23 cellular contexts compared by ENCODE assay signal in genomic region chr3:13825317-13825590, GRCh38. TPM values are rescaled to one million over a fixed set of nuclear protein-coding genes. Genes with fewer than 3 reads are reported as not detected.
DNase-seq lines count a peak whose midpoint lies in the region; ATAC-seq, FAIRE-seq and TF ChIP-seq lines count a peak whose summit lies in the region.
"Had no signal": no experiment of that assay in that cellular context is flagged by ENCODE, and none has a peak within 500 bp of the region (broad histone marks: within the 10 kb centered on the region; RNA-seq: fewer than 3 reads in every experiment).

No MANE protein-coding gene starts in this region.

- intact Hi-C loops in Caco-2 (cut with micrococcal nuclease; ENCODE audit: unreplicated experiment), result no loop called here

- POLR2A ChIA-PET in Caco-2 (lab: Charles Lee), result no interaction called here

- no peak overlapping the region for H3K9ac ChIP-seq in endodermal cell (ENCODE audit: extremely low read depth, low read length, poor library complexity, severe bottlenecking)

- CTCF ChIA-PET in Caco-2 (lab: Charles Lee), result interaction anchor here (0.9 kb wide), 1 partner anchor 60 kb away, joined by 3 read pairs; no protein-coding TSS in a partner anchor

- no TSS peak for BruUV-seq in Caco-2 (replicated peaks; lab: Mats Ljungman, UMichigan)

- H3K9me3 Mint-ChIP-seq in Caco-2 (ENCODE audit: unreplicated experiment), result no peaks in the 10 kb centered on the region
- H3K9me3 Mint-ChIP-seq in endodermal cell, result no peaks in the 10 kb centered on the region
- H3K9me3 Mint-ChIP-seq in neural crest cell, result no peaks in the 10 kb centered on the region
- H3K9me3 Mint-ChIP-seq in stimulated activated memory B cell treated with anti-CD40 and anti-IgM and Interleukin-4, amounts not matched to agents 10 μg/mL and 1 μg/mL and 100 μg/mL, for 72 hours, result peaks cover 3% of the 10 kb centered on the region
- H3K9me3 Mint-ChIP-seq: H9 had no signal

- peak overlapping the region; percentile 70 for H3K27ac ChIP-seq in endodermal cell (ENCODE audit: low read depth, low read length)
- no peak overlapping the region for H3K27ac ChIP-seq in Peyer's patch
- H3K27ac ChIP-seq: SJSA1 had no signal

- DNase-seq in Caco-2 (peak; percentile 40 to 64), RPMI7951 (ENCODE audit: low read depth) (peak; percentile 70), endodermal cell (no peak), neural crest cell (ENCODE audit: low read depth, low spot score) (no peak), Peyer's patch (no peak), frontal cortex (ENCODE audit: low spot score in 2 of 2) (no peak), NCI-H774 (lab: John Stamatoyannopoulos, UW) (no peak)
- DNase-seq: 8988T, DMS79 treated with DMSO at 0.1 percent for 48 hours, GDM1, H9, NCI-H1105 treated with DMSO at 0.1 percent for 48 hours, NCI-H1694, NCI-H2227 treated with DMSO at 0.1 percent for 48 hours, NCI-H510A treated with DMSO at 0.1 percent for 48 hours, NCI-H82, OCI-M1 had no signal

- WGBS in endodermal cell (ENCODE audit: insufficient coverage in 1 of 2, insufficient read length in 1 of 2), 2 experiments, result 88 to 93% methylated on average over 3 of the region's 3 CpGs

- no peak for FAIRE-seq in frontal cortex (lab: Jason Lieb, UNC)

- H3K36me3 ChIP-seq in Caco-2 (ENCODE audit: control insufficient read depth, insufficient read depth, low read length) (no peaks in the 10 kb centered on the region), endodermal cell (ENCODE audit: control insufficient read depth, insufficient read depth, low read length) (no peaks in the 10 kb centered on the region), Peyer's patch (no peaks in the 10 kb centered on the region)
- H3K36me3 ChIP-seq: SJSA1 had no signal

- peaks cover 8% of the 10 kb centered on the region for H3K4me1 Mint-ChIP-seq in Caco-2 (ENCODE audit: low read depth, unreplicated experiment)
- H3K4me1 Mint-ChIP-seq in endodermal cell, result no peaks in the 10 kb centered on the region
- H3K4me1 Mint-ChIP-seq in neural crest cell, result peaks cover 34% of the 10 kb centered on the region
- no peaks in the 10 kb centered on the region for H3K4me1 Mint-ChIP-seq in stimulated activated memory B cell treated with anti-CD40 and anti-IgM and Interleukin-4, amounts not matched to agents 10 μg/mL and 1 μg/mL and 100 μg/mL, for 72 hours
- H3K4me1 Mint-ChIP-seq: IgD-negative memory B cell had no signal

- H3K27me3 Mint-ChIP-seq in Caco-2 (ENCODE audit: insufficient read depth, unreplicated experiment) (peaks cover 6% of the 10 kb centered on the region), endodermal cell (ENCODE audit: insufficient read depth) (peaks cover 11% of the 10 kb centered on the region), neural crest cell (ENCODE audit: low read depth) (no peaks in the 10 kb centered on the region)
- peaks cover 16% of the 10 kb centered on the region for H3K27me3 Mint-ChIP-seq in stimulated activated memory B cell treated with anti-CD40 and anti-IgM and Interleukin-4, amounts not matched to agents 10 μg/mL and 1 μg/mL and 100 μg/mL, for 72 hours

- H3K36me3 Mint-ChIP-seq in Caco-2 (ENCODE audit: insufficient read depth, unreplicated experiment), result peaks cover 8% of the 10 kb centered on the region
- H3K36me3 Mint-ChIP-seq in endodermal cell (ENCODE audit: low read depth), result no peaks in the 10 kb centered on the region
- no peaks in the 10 kb centered on the region for H3K36me3 Mint-ChIP-seq in neural crest cell (ENCODE audit: low read depth)
- H3K36me3 Mint-ChIP-seq in stimulated activated memory B cell treated with anti-CD40 and anti-IgM and Interleukin-4, amounts not matched to agents 10 μg/mL and 1 μg/mL and 100 μg/mL, for 72 hours, result no peaks in the 10 kb centered on the region
- H3K36me3 Mint-ChIP-seq: CD14-positive monocyte, IgD-negative memory B cell had no signal

- 0 out of 2 replicates have a peak, but pooled peaks cover 6% of the 10 kb centered on the region for H3K4me1 ChIP-seq in Caco-2
- H3K4me1 ChIP-seq in endodermal cell (ENCODE audit: control insufficient read depth, insufficient read depth, low read length), result no peaks in the 10 kb centered on the region
- no peaks in the 10 kb centered on the region for H3K4me1 ChIP-seq in Peyer's patch
- H3K4me1 ChIP-seq: SJSA1 had no signal

- H3K9me3 ChIP-seq in Caco-2, result no peaks in the 10 kb centered on the region
- H3K9me3 ChIP-seq in endodermal cell (ENCODE audit: control insufficient read depth, low read length), result no peaks in the 10 kb centered on the region
- H3K9me3 ChIP-seq in Peyer's patch, result peaks cover 0 to 3% (median 0%) of the 10 kb centered on the region in 4 donors
- H3K9me3 ChIP-seq: SJSA1 had no signal

- H3K4me3 Mint-ChIP-seq in Caco-2 (ENCODE audit: unreplicated experiment) (no peak overlapping the region), endodermal cell (no peak overlapping the region), neural crest cell (no peak overlapping the region)
- H3K4me3 Mint-ChIP-seq in stimulated activated memory B cell treated with anti-CD40 and anti-IgM and Interleukin-4, amounts not matched to agents 10 μg/mL and 1 μg/mL and 100 μg/mL, for 72 hours, result no peak overlapping the region
- H3K4me3 Mint-ChIP-seq: CD14-positive monocyte, H9 had no signal

- TF ChIP-seq CTCF in Caco-2 (IDR thresholded peaks at IDR 0.05; ENCODE audit: insufficient read depth in 1 of 2, low read depth in 1 of 2, low read length in 1 of 2, severe bottlenecking in 1 of 2, unreplicated experiment in 1 of 2), result no peak
- TF ChIP-seq CTCF in endodermal cell (conservative IDR thresholded peaks at IDR 0.05), result no peak
- no peak for TF ChIP-seq CTCF in neural crest cell (conservative IDR thresholded peaks at IDR 0.05)
- no peak for TF ChIP-seq CTCF in Peyer's patch (IDR thresholded peaks at IDR 0.05)

- H3K27ac Mint-ChIP-seq in Caco-2 (ENCODE audit: unreplicated experiment) (peak overlapping the region; percentile 21), endodermal cell (no peak overlapping the region), neural crest cell (ENCODE audit: unreplicated experiment) (peak overlapping the region; percentile 45)
- no peak overlapping the region for H3K27ac Mint-ChIP-seq in stimulated activated memory B cell treated with anti-CD40 and anti-IgM and Interleukin-4, amounts not matched to agents 10 μg/mL and 1 μg/mL and 100 μg/mL, for 72 hours
- H3K27ac Mint-ChIP-seq: CD14-positive monocyte, H9, IgD-negative memory B cell had no signal

- no peak for TF ChIP-seq POLR2A in Peyer's patch (IDR thresholded peaks at IDR 0.05)

- no peak overlapping the region for H3K4me3 ChIP-seq in Caco-2 (ENCODE audit: low read depth, low read length)
- H3K4me3 ChIP-seq in endodermal cell (ENCODE audit: low read length), result no peak overlapping the region
- H3K4me3 ChIP-seq in Peyer's patch, result no peak overlapping the region
- H3K4me3 ChIP-seq: SJSA1 had no signal

- H3K27me3 ChIP-seq in Caco-2 (replicated peaks; ENCODE audit: control insufficient read depth, insufficient read depth, low read length) (no peaks in the 10 kb centered on the region), endodermal cell (ENCODE audit: control insufficient read depth, insufficient read depth, low read length, poor library complexity, severe bottlenecking) (no peaks in the 10 kb centered on the region), Peyer's patch (no peaks in the 10 kb centered on the region)
- H3K27me3 ChIP-seq: SJSA1 had no signal

- ATAC-seq in stimulated activated memory B cell treated with anti-CD40 and anti-IgM and Interleukin-4, amounts not matched to agents 10 μg/mL and 1 μg/mL and 100 μg/mL, for 72 hours, result no peak

RNA-seq across cellular contexts. Expression of gene WNT7A, which starts 54.6 kb away (rescaled TPM):
- 0.58 and 1.1 TPM in 2 replicates for total RNA-seq in Caco-2 (2022)
- total RNA-seq in RPMI7951 (2014; rRNA removed; shearing (Covaris generic)), result 0.12 TPM in 1 of 2 replicates, not detected in the other
- under 1 TPM in 1 of 2 donors, not detected in 1; 0.13 TPM for total RNA-seq in endodermal cell
- polyA plus RNA-seq in endodermal cell (2013, experiment 1 of 2), result 4.3 TPM
- polyA plus RNA-seq in endodermal cell (2013, experiment 2 of 2), result 4.1 TPM
- 8.4 and 9.8 TPM in 2 replicates for total RNA-seq in neural crest cell
- total RNA-seq in Peyer's patch, result not detected
- 15.1 TPM for total RNA-seq in frontal cortex
- total RNA-seq: H9, LHCN-M2, SJSA1 had no signal
- polyA plus RNA-seq: AG04450, CD14-positive monocyte had no signal

Comparison
In these comparisons a context has a peak if more than half of its experiments do, and no peak if none do; other contexts are left out.
1. DNase-seq: peak in Caco-2 (2 of 2) and RPMI7951 (single experiment); none in endodermal cell (single experiment), neural crest cell (single experiment), Peyer's patch (0 of 3), frontal cortex (0 of 2) and NCI-H774 (single experiment).
2. H3K27ac Mint-ChIP-seq: peak in Caco-2 (single experiment) and neural crest cell (single experiment); none in endodermal cell (single experiment) and stimulated activated memory B cell treated with anti-CD40 and anti-IgM and Interleukin-4, amounts not matched to agents 10 μg/mL and 1 μg/mL and 100 μg/mL, for 72 hours (single experiment).